ENCODE assay signal across 8 cellular contexts in genomic region chr9:128420651-128421473, GRCh38. TPM values are rescaled to one million over a fixed set of nuclear protein-coding genes. Genes with fewer than 3 reads are reported as not detected.
DNase-seq lines count a peak whose midpoint lies in the region; ATAC-seq, FAIRE-seq and TF ChIP-seq lines count a peak whose summit lies in the region.

A gene with protein sequence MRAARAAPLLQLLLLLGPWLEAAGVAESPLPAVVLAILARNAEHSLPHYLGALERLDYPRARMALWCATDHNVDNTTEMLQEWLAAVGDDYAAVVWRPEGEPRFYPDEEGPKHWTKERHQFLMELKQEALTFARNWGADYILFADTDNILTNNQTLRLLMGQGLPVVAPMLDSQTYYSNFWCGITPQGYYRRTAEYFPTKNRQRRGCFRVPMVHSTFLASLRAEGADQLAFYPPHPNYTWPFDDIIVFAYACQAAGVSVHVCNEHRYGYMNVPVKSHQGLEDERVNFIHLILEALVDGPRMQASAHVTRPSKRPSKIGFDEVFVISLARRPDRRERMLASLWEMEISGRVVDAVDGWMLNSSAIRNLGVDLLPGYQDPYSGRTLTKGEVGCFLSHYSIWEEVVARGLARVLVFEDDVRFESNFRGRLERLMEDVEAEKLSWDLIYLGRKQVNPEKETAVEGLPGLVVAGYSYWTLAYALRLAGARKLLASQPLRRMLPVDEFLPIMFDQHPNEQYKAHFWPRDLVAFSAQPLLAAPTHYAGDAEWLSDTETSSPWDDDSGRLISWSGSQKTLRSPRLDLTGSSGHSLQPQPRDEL (plus strand): TSS chr9:128420857. CDS start chr9:128420878, 21 bp downstream.

- H3K27me3 Mint-ChIP-seq in Caco-2 (ENCODE audit: insufficient read depth, unreplicated experiment), result no peaks in the 10 kb centered on the region
- peaks cover 1 to 6% (median 3%) of the 10 kb centered on the region in 3 donors for H3K27me3 Mint-ChIP-seq in immature natural killer cell (ENCODE audit: low read depth in 3 of 3)

- H3K36me3 Mint-ChIP-seq in Caco-2 (ENCODE audit: insufficient read depth, unreplicated experiment) (peaks cover 6% of the 10 kb centered on the region), immature natural killer cell (no peaks in the 10 kb centered on the region)

- H3K27me3 ChIP-seq in Caco-2 (replicated peaks; ENCODE audit: control insufficient read depth, insufficient read depth, low read length) (no peaks in the 10 kb centered on the region), bronchial epithelial cell (ENCODE audit: control insufficient read depth, insufficient read depth, low read length) (no peaks in the 10 kb centered on the region), spleen (replicated peaks in 1 of 7) (peaks cover 0 to 62% (median 25%) of the 10 kb centered on the region in 7 donors)

- 1 to 2% (median 1%) methylated on average over 16 to 59 of the region's 59 CpGs for WGBS in spleen, 5 donors

- intact Hi-C loops in Caco-2 (cut with micrococcal nuclease; ENCODE audit: unreplicated experiment), result loop anchor here (2.0 kb wide), 1 partner anchor 58 kb away; no protein-coding TSS in a partner anchor
- intact Hi-C loops in spleen (cut with DNase I; ENCODE audit: low total_unique reads), result no loop called here

- TF ChIP-seq POLR2A in spleen (IDR thresholded peaks at IDR 0.05), result no peak

- H3K36me3 ChIP-seq in Caco-2 (ENCODE audit: control insufficient read depth, insufficient read depth, low read length), result no peaks in the 10 kb centered on the region
- H3K36me3 ChIP-seq in bronchial epithelial cell (ENCODE audit: control insufficient read depth, insufficient read depth, low read length), result no peaks in the 10 kb centered on the region
- no peaks in the 10 kb centered on the region for H3K36me3 ChIP-seq in spleen

- H3K27ac ChIP-seq in spleen, result peak within 1 kb of the TSS in 7 of 8 donors; percentile 35 to 79 (median 74)

- CTCF ChIA-PET in Caco-2 (lab: Charles Lee), result interaction anchor here (0.5 to 2.9 kb wide), 26 partner anchors 8 to 1666 kb away, joined by 3 to 28 read pairs (median 4); partner anchors contain the start of gene URM1

- TSS peak; percentile 29 for BruUV-seq in Caco-2 (replicated peaks; lab: Mats Ljungman, UMichigan)

- peak; percentile 80 for ATAC-seq in GM19463 (IDR thresholded peaks at IDR 0.05; ENCODE audit: unreplicated experiment)

- peaks cover 28% of the 10 kb centered on the region for H3K4me1 ChIP-seq in Caco-2
- peaks cover 14 to 30% (median 24%) of the 10 kb centered on the region in 6 donors for H3K4me1 ChIP-seq in spleen

- H3K9me3 Mint-ChIP-seq in Caco-2 (ENCODE audit: unreplicated experiment) (no peaks in the 10 kb centered on the region), immature natural killer cell (no peaks in the 10 kb centered on the region)

- peaks cover 9% of the 10 kb centered on the region for H3K4me1 Mint-ChIP-seq in Caco-2 (ENCODE audit: low read depth, unreplicated experiment)
- peaks cover 12 to 16% of the 10 kb centered on the region in 2 donors for H3K4me1 Mint-ChIP-seq in immature natural killer cell

- DNase-seq in Caco-2 (peak; percentile 66 to 76), HPDE6-E6E7 (ENCODE audit: extremely low spot score) (peak; percentile 48), T1000 (lab: John Stamatoyannopoulos, UW) (peak; percentile 49), bronchial epithelial cell (ENCODE audit: low read depth) (no peak), immature natural killer cell (peak; percentile 47 to 56 (median 49)), spleen (peak; percentile 86), NCI-H526 treated with DMSO at 0.1 percent for 48 hours (lab: John Stamatoyannopoulos, UW) (no peak)

- H3K9me3 ChIP-seq in Caco-2 (no peaks in the 10 kb centered on the region), spleen (no peaks in the 10 kb centered on the region)

- POLR2A ChIA-PET in Caco-2 (lab: Charles Lee), result interaction anchor here (0.6 to 1.0 kb wide), 8 partner anchors 59 to 232 kb away, joined by 3 to 7 read pairs (median 6); partner anchors contain the start of genes GOLGA2 and SWI5

- H3K4me3 Mint-ChIP-seq in Caco-2 (ENCODE audit: unreplicated experiment) (peak within 1 kb of the TSS; percentile 75), immature natural killer cell (peak within 1 kb of the TSS; percentile 75 to 85 (median 82))

- no peak for FAIRE-seq in bronchial epithelial cell (lab: Jason Lieb, UNC)

- H3K4me3 ChIP-seq in Caco-2 (ENCODE audit: low read depth, low read length) (peak within 1 kb of the TSS; percentile 78), bronchial epithelial cell (ENCODE audit: low read depth, low read length) (peak within 1 kb of the TSS; percentile 65), spleen (peak within 1 kb of the TSS; percentile 87 to 100 (median 98))

- TF ChIP-seq CTCF in Caco-2 (IDR thresholded peaks at IDR 0.05; ENCODE audit: insufficient read depth in 1 of 2, low read depth in 1 of 2, low read length in 1 of 2, severe bottlenecking in 1 of 2, unreplicated experiment in 1 of 2), result peak in 1 of 2 experiments; percentile 44
- TF ChIP-seq CTCF in bronchial epithelial cell (IDR thresholded peaks at IDR 0.05; ENCODE audit: insufficient read depth, low read length, severe bottlenecking), result peak; percentile 1
- TF ChIP-seq CTCF in spleen (IDR thresholded peaks at IDR 0.05 in 8 of 11, conservative IDR thresholded peaks at IDR 0.05 in 3 of 11), result no peak

- H3K27ac Mint-ChIP-seq in Caco-2 (ENCODE audit: unreplicated experiment) (peak within 1 kb of the TSS; percentile 42), immature natural killer cell (peak within 1 kb of the TSS in 3 of 6 donors; percentile 31 to 55 (median 45))

RNA-seq across cellular contexts. Expression of the gene that starts here (rescaled TPM):
- total RNA-seq in Caco-2 (2022) (12.3 and 18.7 TPM in 2 replicates), bronchial epithelial cell (12.4 and 28.2 TPM in 2 replicates), spleen (10 to 100 TPM in 4 of 7 donors, 1 to 10 TPM in 3; 8.3 to 22.7 (median 10.0) TPM)
- polyA plus RNA-seq in immature natural killer cell (10 to 100 TPM in 2 of 3 donors, 1 to 10 TPM in 1; 9.1 to 20.7 (median 10.2) TPM), spleen (1 to 10 TPM; 3.8 to 7.4 (median 5.0) TPM)

Comparison
In these comparisons a context has a peak if more than half of its experiments do, and no peak if none do; other contexts are left out.
1. DNase-seq: peak in Caco-2 (2 of 2), HPDE6-E6E7 (single experiment), T1000 (single experiment), immature natural killer cell (3 of 3) and spleen (single experiment); none in bronchial epithelial cell (single experiment) and NCI-H526 treated with DMSO at 0.1 percent for 48 hours (single experiment).
2. Peak in every context shown above with its lines, with median percentiles within 50 percentile points of each other: H3K4me3 ChIP-seq.